8 cellular contexts compared by ENCODE assay signal in the genomic region with DNA sequence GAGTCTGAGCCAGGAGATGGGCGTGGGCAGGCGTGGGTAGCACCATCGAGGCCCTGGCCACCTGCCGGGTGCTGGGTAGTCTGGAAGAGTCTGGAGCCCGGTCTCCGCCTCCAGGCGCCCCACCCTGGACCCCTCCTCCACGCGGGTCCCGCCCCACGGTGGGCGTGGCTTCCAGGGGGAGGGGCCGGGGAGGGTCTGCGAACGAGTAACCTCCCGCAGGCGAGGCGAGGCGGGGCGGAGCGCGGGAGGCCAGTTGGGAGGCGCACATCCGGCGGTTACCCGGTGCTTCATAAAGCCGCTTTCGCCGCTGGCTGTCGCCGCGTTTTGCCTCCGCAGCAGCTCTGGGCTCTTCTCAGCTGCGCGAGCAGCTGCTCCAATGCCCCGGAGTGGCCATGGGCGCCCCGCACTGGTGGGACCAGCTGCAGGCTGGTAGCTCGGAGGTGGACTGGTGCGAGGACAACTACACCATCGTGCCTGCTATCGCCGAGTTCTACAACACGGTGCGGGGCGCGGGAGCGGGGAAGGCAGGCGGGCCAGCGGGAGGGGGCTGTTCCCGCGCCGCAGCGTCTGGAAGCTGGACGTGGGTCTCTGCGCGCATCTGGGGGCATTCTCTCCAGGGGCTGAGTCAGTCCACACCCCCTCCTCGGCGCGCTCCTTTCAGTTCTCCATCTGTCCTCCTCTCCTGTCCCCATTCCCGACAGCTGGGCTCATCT. TPM values are rescaled to one million over a fixed set of nuclear protein-coding genes. Genes with fewer than 3 reads are reported as not detected.
DNase-seq lines count a peak whose midpoint lies in the region; ATAC-seq and TF ChIP-seq lines count a peak whose summit lies in the region.

Gene ACER2 (plus strand): TSS at position 317 of the 713 bp plus-strand sequence. CDS start 76 bp downstream, at position 393.

- no peaks in the 10 kb centered on the region for H3K36me3 ChIP-seq in OCI-LY3 (replicated peaks; ENCODE audit: low read depth, low read length)
- no peaks in the 10 kb centered on the region for H3K36me3 ChIP-seq in esophagus (ENCODE audit: control insufficient read depth in 2 of 2, insufficient read depth in 2 of 2, low read length in 1 of 2)
- H3K36me3 ChIP-seq in mucosa of stomach (ENCODE audit: control insufficient read depth, insufficient read depth, low read length): no peaks in the 10 kb centered on the region

- H4K20me1 ChIP-seq in OCI-LY3 (ENCODE audit: insufficient read depth, low read length): no peaks in the 10 kb centered on the region

- H3K4me2 ChIP-seq in OCI-LY3 (ENCODE audit: low read length): peak within 1 kb of the TSS; percentile 100

- peak; percentile 18; the same call in 1 of the 2 replicates for TF ChIP-seq CTCF in OCI-LY3 (IDR thresholded peaks at IDR 0.05; ENCODE audit: low read depth, low read length)

- H3K79me2 ChIP-seq in OCI-LY3 (ENCODE audit: low read length): no peaks in the 10 kb centered on the region

- H3K4me1 ChIP-seq in OCI-LY3 (ENCODE audit: low read length) (0 out of 2 replicates have a peak, but pooled peaks cover 3% of the 10 kb centered on the region), esophagus (ENCODE audit: control insufficient read depth in 2 of 2, insufficient read depth in 2 of 2, low read length in 1 of 2) (peaks cover 2 to 3% of the 10 kb centered on the region in 2 donors), mucosa of stomach (ENCODE audit: control insufficient read depth, insufficient read depth, low read length) (peaks cover 43% of the 10 kb centered on the region)

- peak within 1 kb of the TSS; percentile 89 for H2AFZ ChIP-seq in OCI-LY3 (ENCODE audit: low read depth, low read length)

- H3K9me3 ChIP-seq in OCI-LY3 (ENCODE audit: insufficient read depth, low read length) (no peaks in the 10 kb centered on the region), esophagus (ENCODE audit: control insufficient read depth in 2 of 2, insufficient read depth in 1 of 2, low read depth in 1 of 2, low read length in 1 of 2) (no peaks in the 10 kb centered on the region), mucosa of stomach (ENCODE audit: control insufficient read depth, low read length) (no peaks in the 10 kb centered on the region)

- peak; percentile 93 for ATAC-seq in GM21526 (IDR thresholded peaks at IDR 0.05; ENCODE audit: low FRiP score, unreplicated experiment)

- H3K9ac ChIP-seq in OCI-LY3 (ENCODE audit: low read length): peak within 1 kb of the TSS; percentile 70
- H3K9ac ChIP-seq in mucosa of stomach (ENCODE audit: low read length): peak within 1 kb of the TSS; percentile 93

- H3K4me3 ChIP-seq in OCI-LY3 (ENCODE audit: low read length) (peak within 1 kb of the TSS; percentile 97), esophagus (ENCODE audit: low read depth in 1 of 2, low read length in 2 of 2) (peak within 1 kb of the TSS; percentile 85 to 97), mucosa of stomach (ENCODE audit: low read length) (peak within 1 kb of the TSS; percentile 92)

- H3K27me3 ChIP-seq in OCI-LY3 (ENCODE audit: low read depth, low read length) (peaks cover 12% of the 10 kb centered on the region), esophagus (ENCODE audit: control insufficient read depth in 1 of 2, insufficient read depth in 2 of 2, low read length in 2 of 2) (no peaks in the 10 kb centered on the region), mucosa of stomach (ENCODE audit: control insufficient read depth, insufficient read depth, low read length) (no peaks in the 10 kb centered on the region)

- H3K27ac ChIP-seq in OCI-LY3 (ENCODE audit: low read length): no peak within 1 kb of the TSS
- peak within 1 kb of the TSS; percentile 79 to 82 for H3K27ac ChIP-seq in esophagus (ENCODE audit: low read depth in 2 of 2, low read length in 1 of 2)

- WGBS in esophagus, 2 donors: 0 to 1% methylated on average over 60 to 61 of the region's 61 CpGs

- DNase-seq in DMS153 treated with DMSO at 0.1 percent for 48 hours (lab: John Stamatoyannopoulos, UW; ENCODE audit: unreplicated experiment) (peak; percentile 94), HuH-7 (ENCODE audit: low spot score) (peak; percentile 67)
- peak; percentile 99 for DNase-seq in activated T-cell treated with anti-CD3 and anti-CD28 coated beads, Interleukin-2, amount 50 U/mL, for 1 hour
- DNase-seq in stimulated activated CD8-positive, alpha-beta memory T cell treated with anti-CD3 and anti-CD28 coated beads, Interleukin-4, amount 100 ng/mL, for 48 hours: peak; percentile 98

RNA-seq across cellular contexts. Expression of gene ACER2, which starts in this region (rescaled TPM):
- under 1 TPM; 0.39 to 0.73 TPM for polyA plus RNA-seq in esophagus
